ENCODE assay signal across 8 cellular contexts in the genomic region with DNA sequence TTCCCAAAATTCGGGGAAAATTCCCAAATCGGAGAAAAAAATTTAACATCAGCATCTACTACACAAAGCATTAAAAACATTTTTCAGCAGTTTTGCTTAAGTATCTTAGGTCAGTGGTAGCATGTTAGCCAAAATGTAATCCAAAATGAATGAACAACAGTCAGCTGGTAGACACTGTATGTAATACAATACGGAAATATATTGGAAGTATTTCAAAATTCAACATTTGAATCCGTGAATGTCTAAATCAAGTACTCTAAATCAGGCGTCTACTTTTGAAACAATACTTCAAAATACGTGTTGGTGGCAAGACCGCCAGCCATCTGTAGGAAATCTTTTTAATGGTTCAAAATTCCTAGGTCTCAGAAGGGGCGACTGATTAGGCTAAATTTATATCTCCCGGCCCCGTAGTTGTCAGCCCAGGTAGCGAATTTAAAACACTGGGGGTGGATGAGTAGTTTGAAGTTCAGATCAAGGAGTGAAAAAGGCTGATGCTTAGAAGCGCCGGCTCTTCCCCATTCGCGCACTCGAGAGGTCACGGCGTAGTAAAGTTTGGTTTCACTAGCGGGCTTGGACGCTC. TPM values are rescaled to one million over a fixed set of nuclear protein-coding genes. Genes with fewer than 3 reads are reported as not detected.
DNase-seq lines count a peak whose midpoint lies in the region; ATAC-seq, FAIRE-seq and TF ChIP-seq lines count a peak whose summit lies in the region.

No MANE protein-coding gene starts in this region.

- peak; percentile 7 for ATAC-seq in HG02884 (IDR thresholded peaks at IDR 0.05; ENCODE audit: unreplicated experiment)

- H3K27ac ChIP-seq in 22Rv1 (peak overlapping the region; percentile 100), mesenchymal stem cell (ENCODE audit: low read length, poor library complexity, severe bottlenecking) (peak overlapping the region; percentile 82), tibial artery (peak overlapping the region; percentile 99 to 100)

- peaks cover 21% of the 10 kb centered on the region for H3K36me3 ChIP-seq in NT2/D1 (ENCODE audit: insufficient read depth, insufficient read length, low read length)
- peaks cover 0 to 16% of the 10 kb centered on the region in 2 experiments for H3K36me3 ChIP-seq in mesenchymal stem cell (ENCODE audit: control insufficient read depth in 1 of 2, insufficient read depth in 2 of 2, low read depth in 1 of 2, low read length in 2 of 2)
- H3K36me3 ChIP-seq in tibial artery, result peaks cover 0 to 5% (median 0%) of the 10 kb centered on the region in 3 donors

- no peak overlapping the region for H3K23ac ChIP-seq in mesenchymal stem cell (ENCODE audit: low read length in 2 of 2)

- H3K14ac ChIP-seq in mesenchymal stem cell (ENCODE audit: low read length in 2 of 2), result no peak overlapping the region

- FAIRE-seq in GM12891 (lab: Jason Lieb, UNC), result no peak

- H3K79me1 ChIP-seq in mesenchymal stem cell (replicated peaks; ENCODE audit: low read length, poor library complexity, severe bottlenecking), result no peaks in the 10 kb centered on the region

- no peak overlapping the region for H2BK12ac ChIP-seq in mesenchymal stem cell (ENCODE audit: low read length in 2 of 2)

- no peak for TF ChIP-seq POLR2A in GM12891 (IDR thresholded peaks at IDR 0.05; ENCODE audit: low read depth, low read length)

- no peak for TF ChIP-seq CTCF in 22Rv1 (IDR thresholded peaks at IDR 0.05)
- no peak for TF ChIP-seq CTCF in choroid plexus epithelial cell (conservative IDR thresholded peaks at IDR 0.05; ENCODE audit: low read depth, low read length)
- no peak for TF ChIP-seq CTCF in tibial artery (IDR thresholded peaks at IDR 0.05)

- no peak overlapping the region for H2AK5ac ChIP-seq in mesenchymal stem cell (ENCODE audit: low read length, severe bottlenecking)

- peak overlapping the region; percentile 90 to 91 for H3K18ac ChIP-seq in mesenchymal stem cell (ENCODE audit: low read depth in 1 of 2, low read length in 2 of 2)

- peak overlapping the region; percentile 87 for H2BK5ac ChIP-seq in mesenchymal stem cell (ENCODE audit: low read depth, low read length, poor library complexity, severe bottlenecking)

- no peak overlapping the region for H2AFZ ChIP-seq in mesenchymal stem cell (ENCODE audit: low read depth, low read length)

- H4K8ac ChIP-seq in mesenchymal stem cell (ENCODE audit: low read length), result peak overlapping the region; percentile 93

- intact Hi-C loops in tibial artery (cut with DNase I; ENCODE audit: low total_unique reads), result no loop called here

- H3K4me1 ChIP-seq in NT2/D1 (ENCODE audit: insufficient read depth, insufficient read length) (no peaks in the 10 kb centered on the region), mesenchymal stem cell (ENCODE audit: control insufficient read depth, insufficient read depth, low read depth, low read length) (peaks cover 5% of the 10 kb centered on the region), tibial artery (peaks cover 0 to 49% (median 36%) of the 10 kb centered on the region in 4 donors)

- peak overlapping the region; percentile 39 for H2BK120ac ChIP-seq in mesenchymal stem cell (ENCODE audit: low read depth, low read length)

- H4K91ac ChIP-seq in mesenchymal stem cell (ENCODE audit: low read length), result peak overlapping the region; percentile 91

- H3K9ac ChIP-seq in NT2/D1 (ENCODE audit: insufficient read length, low read depth) (peak overlapping the region; percentile 92), mesenchymal stem cell (ENCODE audit: low read length) (peak overlapping the region; percentile 99)

- H3K9me3 ChIP-seq in NT2/D1 (ENCODE audit: insufficient read depth, low read length) (no peaks in the 10 kb centered on the region; the same call in 1 of the 2 replicates), mesenchymal stem cell (ENCODE audit: control insufficient read depth, low read length) (no peaks in the 10 kb centered on the region), tibial artery (no peaks in the 10 kb centered on the region)

- no peak for DNase-seq in GM12891 (ENCODE audit: insufficient read length, low spot score)
- DNase-seq in NT2/D1 (ENCODE audit: low read depth, low spot score), result no peak
- peak; percentile 41 for DNase-seq in choroid plexus epithelial cell (ENCODE audit: low read depth)
- no peak for DNase-seq in mesenchymal stem cell
- DNase-seq in tibial artery, result no peak
- no peak for DNase-seq in medulla oblongata (ENCODE audit: extremely low spot score)

- H2BK15ac ChIP-seq in mesenchymal stem cell (ENCODE audit: low read depth, poor library complexity, severe bottlenecking), result no peak overlapping the region

- H3K4me3 ChIP-seq in NT2/D1 (ENCODE audit: insufficient read length, low read depth), result peak overlapping the region; percentile 92
- H3K4me3 ChIP-seq in choroid plexus epithelial cell (ENCODE audit: low read depth, low read length), result peak overlapping the region; percentile 97
- peak overlapping the region; percentile 89 to 92 for H3K4me3 ChIP-seq in mesenchymal stem cell (ENCODE audit: insufficient read depth in 1 of 2, low read depth in 1 of 2, low read length in 2 of 2)
- H3K4me3 ChIP-seq in tibial artery, result peak overlapping the region; percentile 93 to 95

- H3K27me3 ChIP-seq in NT2/D1 (ENCODE audit: insufficient read depth, insufficient read length), result no peaks in the 10 kb centered on the region
- H3K27me3 ChIP-seq in mesenchymal stem cell (ENCODE audit: control insufficient read depth in 1 of 2, insufficient read depth in 1 of 2, low read length in 2 of 2), result no peaks in the 10 kb centered on the region
- no peaks in the 10 kb centered on the region for H3K27me3 ChIP-seq in tibial artery

- H3K4me2 ChIP-seq in mesenchymal stem cell (ENCODE audit: low read length, poor library complexity, severe bottlenecking), result peak overlapping the region; percentile 75

- WGBS in mesenchymal stem cell, result 1% methylated on average over 16 of the region's 20 CpGs

- H3K4ac ChIP-seq in mesenchymal stem cell (ENCODE audit: low read depth in 1 of 2, low read length in 2 of 2), result peak overlapping the region; percentile 55 to 92

TF ChIP-seq in GM12891, 5 proteins besides CTCF, POLR2A, EP300 and RAD21:
- no peak for TF ChIP-seq TAF1 (IDR thresholded peaks at IDR 0.05; ENCODE audit: low read depth, low read length)
- peak; percentile 58 for TF ChIP-seq SPI1 (IDR thresholded peaks at IDR 0.05; ENCODE audit: low read depth, low read length)
- TF ChIP-seq POLR2AphosphoS5 (IDR thresholded peaks at IDR 0.05; ENCODE audit: low read depth, low read length), result no peak
- no peak for TF ChIP-seq PAX5 (IDR thresholded peaks at IDR 0.05; ENCODE audit: insufficient read depth, low read length, severe bottlenecking)
- TF ChIP-seq POU2F2 (IDR thresholded peaks at IDR 0.05; ENCODE audit: low read depth, low read length), result no peak

RNA-seq across cellular contexts. Expression of a gene that starts 1.0 kb away (rescaled TPM):
- 50.9 TPM for polyA plus RNA-seq in GM12891 (2012; ENCODE audit: low read depth, missing spikeins)
- polyA plus RNA-seq in mesenchymal stem cell (2013, experiment 1 of 2), result 53.8 TPM
- polyA plus RNA-seq in mesenchymal stem cell (2013, experiment 2 of 2), result 55.9 TPM
